1 cellular context compared by ENCODE assay signal in genomic region chr2:26457695-26458364, GRCh38.
A peak's percentile ranks its signal among the peaks of the same experiment; 100 is the strongest.
TF ChIP-seq lines count a peak whose summit lies in the region.

No MANE protein-coding gene starts in this region.

TF ChIP-seq in HepG2, 621 proteins besides CTCF, POLR2A, EP300 and RAD21 (continued from another document and continues in another):
- TF ChIP-seq ZNF407 (CRISPR knock-in tag; IDR thresholded peaks at IDR 0.05; ENCODE audit: not compliant biosample characterization) (peak; percentile 40), HMGXB3 (CRISPR knock-in tag; IDR thresholded peaks at IDR 0.05; ENCODE audit: borderline replicate concordance) (no peak), U2AF2 (IDR thresholded peaks at IDR 0.05; ENCODE audit: low read depth, low read length) (no peak), ZNF580 (CRISPR knock-in tag; IDR thresholded peaks at IDR 0.05; ENCODE audit: borderline replicate concordance, low read depth) (no peak), ARID2 (CRISPR knock-in tag; IDR thresholded peaks at IDR 0.05; ENCODE audit: borderline replicate concordance) (no peak), BRCA1 (CRISPR knock-in tag; IDR thresholded peaks at IDR 0.05) (no peak), ZNF264 (CRISPR knock-in tag; IDR thresholded peaks at IDR 0.05) (no peak), ZNF569 (CRISPR knock-in tag; IDR thresholded peaks at IDR 0.05; ENCODE audit: borderline replicate concordance) (no peak), ZNF513 (CRISPR knock-in tag; conservative IDR thresholded peaks at IDR 0.05) (0 out of 2 replicates have a peak, but pooled peaks have one; percentile 31), ZNF800 (CRISPR knock-in tag; IDR thresholded peaks at IDR 0.05) (no peak), FOXO1 (CRISPR knock-in tag; IDR thresholded peaks at IDR 0.05) (no peak), TAF1 (CRISPR knock-in tag; IDR thresholded peaks at IDR 0.05) (0 out of 2 replicates have a peak, but pooled peaks have one; percentile 3), ZUFSP (CRISPR knock-in tag; IDR thresholded peaks at IDR 0.05; ENCODE audit: borderline replicate concordance) (no peak), HMGXB4 (CRISPR knock-in tag; IDR thresholded peaks at IDR 0.05; ENCODE audit: borderline replicate concordance in 1 of 2, low read depth in 1 of 2) (no peak), XRCC5 (optimal IDR thresholded peaks at IDR 0.05; ENCODE audit: low read length) (peak; percentile 9), ZNF253 (CRISPR knock-in tag; IDR thresholded peaks at IDR 0.05; ENCODE audit: borderline replicate concordance) (no peak), SMC3 (IDR thresholded peaks at IDR 0.05; ENCODE audit: low read length) (no peak), ZNF326 (CRISPR knock-in tag; IDR thresholded peaks at IDR 0.05; ENCODE audit: borderline replicate concordance) (no peak), TBP (CRISPR knock-in tag; IDR thresholded peaks at IDR 0.05) (no peak), MAX (IDR thresholded peaks at IDR 0.05) (peak; percentile 11; the same call in 1 of the 2 replicates), ZNF24 (IDR thresholded peaks at IDR 0.05) (no peak), CBX5 (CRISPR knock-in tag; IDR thresholded peaks at IDR 0.05; ENCODE audit: borderline replicate concordance) (no peak), GATA4 (IDR thresholded peaks at IDR 0.05; ENCODE audit: borderline replicate concordance, low read depth) (no peak), MTA1 (CRISPR knock-in tag; IDR thresholded peaks at IDR 0.05; ENCODE audit: borderline replicate concordance) (0 out of 2 replicates have a peak, but pooled peaks have one; percentile 48), HHEX (CRISPR knock-in tag; IDR thresholded peaks at IDR 0.05) (no peak), GLMP (CRISPR knock-in tag; IDR thresholded peaks at IDR 0.05; ENCODE audit: borderline replicate concordance) (no peak), ZNF503 (CRISPR knock-in tag; IDR thresholded peaks at IDR 0.05) (no peak), ATF3 (CRISPR knock-in tag; IDR thresholded peaks at IDR 0.05) (no peak)
